9 cellular contexts compared by ENCODE assay signal in genomic region chr19:3129112-3129511, GRCh38. TPM values are rescaled to one million over a fixed set of nuclear protein-coding genes. Genes with fewer than 3 reads are reported as not detected.
DNase-seq lines count a peak whose midpoint lies in the region; ATAC-seq and TF ChIP-seq lines count a peak whose summit lies in the region.
"Had no signal": no experiment of that assay in that cellular context is flagged by ENCODE, and none has a peak within 500 bp of the region (broad histone marks: within the 10 kb centered on the region; RNA-seq: fewer than 3 reads in every experiment).

No MANE protein-coding gene starts in this region.

- H3K9me3 Mint-ChIP-seq in neural crest cell, result no peaks in the 10 kb centered on the region

- no peak overlapping the region for H3K4me3 ChIP-seq in Jurkat, Clone E6-1 (ENCODE audit: low read length)
- H3K4me3 ChIP-seq in astrocyte of the spinal cord (ENCODE audit: low read depth, low read length), result no peak overlapping the region
- H3K4me3 ChIP-seq: mucosa of descending colon had no signal

- DNase-seq in DMS53 treated with DMSO at 0.1 percent for 48 hours (lab: John Stamatoyannopoulos, UW; ENCODE audit: unreplicated experiment) (peak; percentile 10), astrocyte of the spinal cord (ENCODE audit: low read depth, low spot score) (peak; percentile 73), neural crest cell (ENCODE audit: low read depth, low spot score) (no peak), medulla oblongata (ENCODE audit: extremely low spot score) (no peak)
- peak; percentile 54 for DNase-seq in Jurkat, Clone E6-1 (ENCODE audit: low read depth, low spot score)
- no peak for DNase-seq in stimulated activated CD4-positive, alpha-beta T cell treated with anti-CD3 and anti-CD28 coated beads, Interleukin-4, amount 100 ng/mL, for 1 hour

- H3K27me3 Mint-ChIP-seq in neural crest cell (ENCODE audit: low read depth), result peaks cover 7% of the 10 kb centered on the region

- TF ChIP-seq CTCF in astrocyte of the spinal cord (IDR thresholded peaks at IDR 0.05; ENCODE audit: low read depth, low read length) (peak; percentile 57), neural crest cell (conservative IDR thresholded peaks at IDR 0.05) (peak; percentile 67)

- H3K4me3 Mint-ChIP-seq in neural crest cell, result no peak overlapping the region

- no peak overlapping the region for H3K27ac Mint-ChIP-seq in neural crest cell (ENCODE audit: unreplicated experiment)

- ATAC-seq in HG03521 (IDR thresholded peaks at IDR 0.05; ENCODE audit: unreplicated experiment) (no peak), HG02571 (IDR thresholded peaks at IDR 0.05; ENCODE audit: unreplicated experiment) (no peak)
- ATAC-seq: mucosa of descending colon had no signal

- H3K36me3 Mint-ChIP-seq in neural crest cell (ENCODE audit: low read depth), result no peaks in the 10 kb centered on the region

- H3K4me1 Mint-ChIP-seq in neural crest cell, result no peaks in the 10 kb centered on the region

- in situ Hi-C loops in astrocyte of the spinal cord (cut with HindIII; ENCODE audit: low sequenced_read_pairs), result no loop called here

RNA-seq across cellular contexts. Expression of gene GNA15, which starts 6.7 kb away (rescaled TPM):
- polyA plus RNA-seq in Jurkat, Clone E6-1 (2012; ENCODE audit: insufficient read depth, insufficient read length), result 53.0 TPM
- total RNA-seq in neural crest cell, result not detected in 2 replicates

RNA-seq across cellular contexts. Expression of gene GNA11, which starts 35.0 kb away (rescaled TPM):
- polyA plus RNA-seq in Jurkat, Clone E6-1 (2012; ENCODE audit: insufficient read depth, insufficient read length), result 1.2 TPM
- total RNA-seq in neural crest cell, result 40.6 and 42.5 TPM in 2 replicates

RNA-seq across cellular contexts. Expression of gene S1PR4, which starts 49.5 kb away (rescaled TPM):
- polyA plus RNA-seq in Jurkat, Clone E6-1 (2012; ENCODE audit: insufficient read depth, insufficient read length), result not detected
- not detected in 2 replicates for total RNA-seq in neural crest cell

RNA-seq across cellular contexts. Expression of gene NCLN, which starts 56.6 kb away (rescaled TPM):
- 65.8 TPM for polyA plus RNA-seq in Jurkat, Clone E6-1 (2012; ENCODE audit: insufficient read depth, insufficient read length)
- total RNA-seq in neural crest cell, result 76.5 and 84.1 TPM in 2 replicates

Comparison
In these comparisons a context has a peak if more than half of its experiments do, and no peak if none do; other contexts are left out.
1. DNase-seq: peak in DMS53 treated with DMSO at 0.1 percent for 48 hours (single experiment), Jurkat, Clone E6-1 (single experiment) and astrocyte of the spinal cord (single experiment); none in neural crest cell (single experiment), medulla oblongata (single experiment) and stimulated activated CD4-positive, alpha-beta T cell treated with anti-CD3 and anti-CD28 coated beads, Interleukin-4, amount 100 ng/mL, for 1 hour (single experiment).